10 cellular contexts compared by ENCODE assay signal in the genomic region with DNA sequence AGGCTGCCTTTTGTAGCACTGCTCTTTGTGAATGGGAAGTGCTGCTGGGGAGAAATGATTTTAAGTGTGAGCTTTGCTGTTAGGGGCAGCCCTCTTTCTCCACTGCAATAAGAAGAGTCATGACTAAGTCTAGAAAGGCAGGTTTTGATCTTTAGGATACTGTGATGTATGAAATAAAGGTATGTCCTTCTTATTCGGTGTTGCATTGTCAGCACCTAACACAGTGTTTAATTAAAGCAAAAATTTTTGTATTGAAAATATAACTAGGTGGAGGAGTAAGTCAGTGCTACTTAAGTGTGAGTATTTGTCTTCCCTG.
DNase-seq lines count a peak whose midpoint lies in the region; ATAC-seq, FAIRE-seq and TF ChIP-seq lines count a peak whose summit lies in the region.
"Had no signal": no experiment of that assay in that cellular context is flagged by ENCODE, and none has a peak within 500 bp of the region (broad histone marks: within the 10 kb centered on the region; RNA-seq: fewer than 3 reads in every experiment).

No MANE protein-coding gene starts in this region.

- WGBS in gastroesophageal sphincter (ENCODE audit: low coverage in 1 of 2), 2 donors, result 63 to 69% methylated on average over 1 of the region's 1 CpG

- no peak; the same call in 1 of the 2 replicates for TF ChIP-seq POLR2A in GM12891 (IDR thresholded peaks at IDR 0.05; ENCODE audit: low read depth, low read length)
- no peak for TF ChIP-seq POLR2A in gastroesophageal sphincter (IDR thresholded peaks at IDR 0.05)

- H3K9me3 ChIP-seq in gastroesophageal sphincter, result no peaks in the 10 kb centered on the region

- FAIRE-seq in GM12891 (lab: Jason Lieb, UNC), result peak; percentile 90

- no peaks in the 10 kb centered on the region for H3K27me3 ChIP-seq in gastroesophageal sphincter

- peak overlapping the region in 3 of 4 donors; percentile 46 to 72 (median 61) for H3K27ac ChIP-seq in gastroesophageal sphincter

- peak overlapping the region; percentile 94 to 95 for H3K27ac Mint-ChIP-seq in T-cell
- H3K27ac Mint-ChIP-seq in stimulated activated naive CD8-positive, alpha-beta T cell treated with anti-CD3 and anti-CD28 coated beads, Interleukin-15, Interleukin-2, amounts not matched to agents 100 ng/mL and 50 ng/mL, for 24 hours, result peak overlapping the region; percentile 72

- no peaks in the 10 kb centered on the region for H3K9me3 Mint-ChIP-seq in T-cell
- H3K9me3 Mint-ChIP-seq in stimulated activated naive CD8-positive, alpha-beta T cell treated with anti-CD3 and anti-CD28 coated beads, Interleukin-15, Interleukin-2, amounts not matched to agents 100 ng/mL and 50 ng/mL, for 24 hours, result no peaks in the 10 kb centered on the region

- TF ChIP-seq CTCF in gastroesophageal sphincter (IDR thresholded peaks at IDR 0.05), result no peak

- peaks cover 66 to 81% (median 69%) of the 10 kb centered on the region in 3 donors for H3K4me1 Mint-ChIP-seq in T-cell
- H3K4me1 Mint-ChIP-seq in stimulated activated naive CD8-positive, alpha-beta T cell treated with anti-CD3 and anti-CD28 coated beads, Interleukin-15, Interleukin-2, amounts not matched to agents 100 ng/mL and 50 ng/mL, for 24 hours (ENCODE audit: low read depth), result peaks cover 86% of the 10 kb centered on the region

- CTCF ChIA-PET in T-cell (lab: Charles Lee), result interaction anchor here (0.6 to 1.2 kb wide), 5 partner anchors 12 to 1177 kb away, joined by 3 to 5 read pairs (median 3); no protein-coding TSS in a partner anchor

- POLR2A ChIA-PET in T-cell (lab: Charles Lee), result interaction anchor here (0.6 to 0.7 kb wide), 2 partner anchors 13 to 71 kb away, joined by 3 to 5 read pairs; no protein-coding TSS in a partner anchor

- no peak for TF ChIP-seq EP300 in gastroesophageal sphincter (IDR thresholded peaks at IDR 0.05)

- DNase-seq in GM12891 (ENCODE audit: insufficient read length, low spot score), result no peak
- no peak for DNase-seq in T-cell
- DNase-seq in stimulated activated CD4-positive, alpha-beta T cell treated with anti-CD3 and anti-CD28 coated beads, Interleukin-4, amount 100 ng/mL, for 24 hours, result no peak
- DNase-seq: activated CD4-positive, alpha-beta T cell treated with anti-CD3 and anti-CD28 coated beads for 1 hour; central memory CD4-positive, alpha-beta T cell; head of caudate nucleus had no signal

- no peaks in the 10 kb centered on the region for H3K27me3 Mint-ChIP-seq in T-cell
- no peaks in the 10 kb centered on the region for H3K27me3 Mint-ChIP-seq in stimulated activated naive CD8-positive, alpha-beta T cell treated with anti-CD3 and anti-CD28 coated beads, Interleukin-15, Interleukin-2, amounts not matched to agents 100 ng/mL and 50 ng/mL, for 24 hours

- no peaks in the 10 kb centered on the region for H3K36me3 ChIP-seq in gastroesophageal sphincter

- peak in 1 of 4 experiments; percentile 18 for ATAC-seq in T-cell (replicated peaks in 1 of 4)
- ATAC-seq in gastroesophageal sphincter, result no peak
- ATAC-seq in GM19328 (IDR thresholded peaks at IDR 0.05; ENCODE audit: unreplicated experiment), result no peak
- no peak for ATAC-seq in HG02798 (IDR thresholded peaks at IDR 0.05; ENCODE audit: poor library complexity, unreplicated experiment)

- H3K4me3 ChIP-seq in gastroesophageal sphincter, result no peak overlapping the region

- peaks cover 6% of the 10 kb centered on the region for H3K36me3 Mint-ChIP-seq in T-cell
- H3K36me3 Mint-ChIP-seq in stimulated activated naive CD8-positive, alpha-beta T cell treated with anti-CD3 and anti-CD28 coated beads, Interleukin-15, Interleukin-2, amounts not matched to agents 100 ng/mL and 50 ng/mL, for 24 hours (ENCODE audit: low read depth), result peaks cover 12% of the 10 kb centered on the region

- H3K4me1 ChIP-seq in gastroesophageal sphincter, result peaks cover 0 to 60% (median 2%) of the 10 kb centered on the region in 3 donors

- peak overlapping the region; percentile 62 to 69 (median 62) for H3K4me3 Mint-ChIP-seq in T-cell
- peak overlapping the region; percentile 41 for H3K4me3 Mint-ChIP-seq in stimulated activated naive CD8-positive, alpha-beta T cell treated with anti-CD3 and anti-CD28 coated beads, Interleukin-15, Interleukin-2, amounts not matched to agents 100 ng/mL and 50 ng/mL, for 24 hours

TF ChIP-seq in GM12891, 5 proteins besides CTCF, POLR2A, EP300 and RAD21:
- TF ChIP-seq PAX5 (IDR thresholded peaks at IDR 0.05; ENCODE audit: insufficient read depth, low read length, severe bottlenecking) (no peak), TAF1 (IDR thresholded peaks at IDR 0.05; ENCODE audit: low read depth, low read length) (0 out of 2 replicates have a peak, but pooled peaks have one; percentile 49)
